26 cellular contexts compared by ENCODE assay signal in genomic region chr9:3343671-3344070, GRCh38.
A peak's percentile ranks its signal among the peaks of the same experiment; 100 is the strongest.
DNase-seq lines count a peak whose midpoint lies in the region; ATAC-seq and TF ChIP-seq lines count a peak whose summit lies in the region.
"Had no signal": no experiment of that assay in that cellular context is flagged by ENCODE, and none has a peak within 500 bp of the region (broad histone marks: within the 10 kb centered on the region; RNA-seq: fewer than 3 reads in every experiment).

No MANE protein-coding gene starts in this region.

- no peaks in the 10 kb centered on the region for H3K27me3 Mint-ChIP-seq in activated CD8-positive, alpha-beta T cell treated with anti-CD3 and anti-CD28 coated beads, Interleukin-2, amount 10 ng/mL, durations not matched to agents 7 days and 5 days (ENCODE audit: low read depth)
- H3K27me3 Mint-ChIP-seq: CD4-positive, alpha-beta memory T cell had no signal

- no peaks in the 10 kb centered on the region for H3F3A ChIP-seq in PC-3 (ENCODE audit: low read length, unreplicated experiment)

- peak; percentile 22 for DNase-seq in DMS53 (lab: John Stamatoyannopoulos, UW)
- no peak for DNase-seq in DMS53 treated with DMSO at 0.1 percent for 48 hours (lab: John Stamatoyannopoulos, UW; ENCODE audit: unreplicated experiment)
- peak; percentile 1 for DNase-seq in PC-3
- DNase-seq in foreskin fibroblast, result peak; percentile 19 to 46
- peak; percentile 13 for DNase-seq in renal cortical epithelial cell (ENCODE audit: low read depth)
- DNase-seq in esophagus squamous epithelium (lab: John Stamatoyannopoulos, UW), result no peak
- no peak for DNase-seq in AG08396 (ENCODE audit: low spot score)
- no peak for DNase-seq in activated CD8-positive, alpha-beta T cell treated with anti-CD3 and anti-CD28 coated beads, Interleukin-2, amount 10 ng/mL, durations not matched to agents 7 days and 5 days
- DNase-seq: ACHN; Caco-2; CD4-positive, alpha-beta memory T cell; DMS 273 treated with DMSO at 0.1 percent for 48 hours; H9; KBM-7; NCI-H1105 treated with DMSO at 0.1 percent for 48 hours; NCI-H187; NCI-H2107; NCI-H2227 treated with DMSO at 0.1 percent for 48 hours; NCI-H510A; NCI-H82; Peyer's patch; T-helper 1 cell had no signal

- H2AFZ ChIP-seq in PC-3 (ENCODE audit: low read length), result no peak overlapping the region

- H3K27ac Mint-ChIP-seq in activated CD8-positive, alpha-beta T cell treated with anti-CD3 and anti-CD28 coated beads, Interleukin-2, amount 10 ng/mL, durations not matched to agents 7 days and 5 days, result no peak overlapping the region
- H3K27ac Mint-ChIP-seq: CD4-positive, alpha-beta memory T cell; H9 had no signal

- no peak for TF ChIP-seq CTCF in PC-3 (conservative IDR thresholded peaks at IDR 0.05; ENCODE audit: low read depth, low read length)
- no peak for TF ChIP-seq CTCF in foreskin fibroblast (IDR thresholded peaks at IDR 0.05; ENCODE audit: low read depth, low read length)
- TF ChIP-seq CTCF in esophagus squamous epithelium (IDR thresholded peaks at IDR 0.05), result no peak

- H4K20me1 ChIP-seq in PC-3 (ENCODE audit: low read length), result no peaks in the 10 kb centered on the region
- H4K20me1 ChIP-seq: BLaER1 treated with 17β-estradiol and CSF1 and Interleukin-3, amounts not matched to agents 10 nM and 100 nM had no signal

- H3K4me3 Mint-ChIP-seq in activated CD8-positive, alpha-beta T cell treated with anti-CD3 and anti-CD28 coated beads, Interleukin-2, amount 10 ng/mL, durations not matched to agents 7 days and 5 days, result no peak overlapping the region
- H3K4me3 Mint-ChIP-seq: CD4-positive, alpha-beta memory T cell; H9 had no signal

- H3K4me1 ChIP-seq in PC-3 (ENCODE audit: insufficient read depth, low read length) (peaks cover 7% of the 10 kb centered on the region; the same call in 1 of the 2 replicates), esophagus squamous epithelium (no peaks in the 10 kb centered on the region)
- H3K4me1 ChIP-seq: Caco-2, Peyer's patch, SJSA1 had no signal

- BruUV-seq in PC-3 (replicated peaks; lab: Mats Ljungman, UMichigan), result no TSS peak

- CTCF ChIA-PET in PC-3 (lab: Charles Lee), result no interaction called here
- CTCF ChIA-PET in activated CD8-positive, alpha-beta T cell treated with anti-CD3 and anti-CD28 coated beads, Interleukin-2, amount 10 ng/mL, durations not matched to agents 7 days and 5 days (lab: Charles Lee), result no interaction called here

- no peaks in the 10 kb centered on the region for H3K4me1 Mint-ChIP-seq in activated CD8-positive, alpha-beta T cell treated with anti-CD3 and anti-CD28 coated beads, Interleukin-2, amount 10 ng/mL, durations not matched to agents 7 days and 5 days (ENCODE audit: low read depth)
- H3K4me1 Mint-ChIP-seq: H9 had no signal

- no peak overlapping the region for H3K4me3 ChIP-seq in PC-3 (ENCODE audit: low read length)
- H3K4me3 ChIP-seq in foreskin fibroblast (ENCODE audit: low read depth in 1 of 2, low read length in 2 of 2), result no peak overlapping the region
- no peak overlapping the region for H3K4me3 ChIP-seq in esophagus squamous epithelium
- H3K4me3 ChIP-seq: BLaER1 treated with 17β-estradiol and CSF1 and Interleukin-3, amounts not matched to agents 10 nM and 100 nM; Peyer's patch; SJSA1 had no signal

- H3K36me3 Mint-ChIP-seq in activated CD8-positive, alpha-beta T cell treated with anti-CD3 and anti-CD28 coated beads, Interleukin-2, amount 10 ng/mL, durations not matched to agents 7 days and 5 days (ENCODE audit: low read depth), result peaks cover 5% of the 10 kb centered on the region

- H3K36me3 ChIP-seq in PC-3 (ENCODE audit: low read depth, low read length) (no peaks in the 10 kb centered on the region), esophagus squamous epithelium (no peaks in the 10 kb centered on the region)
- H3K36me3 ChIP-seq: Peyer's patch, SJSA1 had no signal

- H3K4me2 ChIP-seq in PC-3 (ENCODE audit: low read length), result no peak overlapping the region
- H3K4me2 ChIP-seq: BLaER1 treated with 17β-estradiol and CSF1 and Interleukin-3, amounts not matched to agents 10 nM and 100 nM had no signal

- no peak for ATAC-seq in PC-3
- no peak for ATAC-seq in activated CD8-positive, alpha-beta T cell treated with anti-CD3 and anti-CD28 coated beads, Interleukin-2, amount 10 ng/mL, durations not matched to agents 7 days and 5 days
- ATAC-seq: Right ventricle myocardium inferior had no signal

- no peak overlapping the region for H3K9ac ChIP-seq in PC-3 (ENCODE audit: low read length)
- H3K9ac ChIP-seq: BLaER1 treated with 17β-estradiol and CSF1 and Interleukin-3, amounts not matched to agents 10 nM and 100 nM had no signal

- H3K27me3 ChIP-seq in PC-3 (ENCODE audit: low read length), result no peaks in the 10 kb centered on the region
- H3K27me3 ChIP-seq in esophagus squamous epithelium, result no peaks in the 10 kb centered on the region
- H3K27me3 ChIP-seq: BLaER1 treated with 17β-estradiol and CSF1 and Interleukin-3, amounts not matched to agents 10 nM and 100 nM; Peyer's patch; SJSA1 had no signal

- intact Hi-C loops in PC-3 (cut with micrococcal nuclease), result no loop called here
- intact Hi-C loops in esophagus squamous epithelium (cut with DNase I), result no loop called here

- no peaks in the 10 kb centered on the region for H3K9me3 ChIP-seq in PC-3 (ENCODE audit: low read length)
- H3K9me3 ChIP-seq in esophagus squamous epithelium, result no peaks in the 10 kb centered on the region
- H3K9me3 ChIP-seq: Caco-2, Peyer's patch, SJSA1 had no signal

- peaks cover 5% of the 10 kb centered on the region for H3K9me3 Mint-ChIP-seq in activated CD8-positive, alpha-beta T cell treated with anti-CD3 and anti-CD28 coated beads, Interleukin-2, amount 10 ng/mL, durations not matched to agents 7 days and 5 days (ENCODE audit: insufficient read depth)

- H3K9me2 ChIP-seq in PC-3 (replicated peaks; ENCODE audit: low read length), result no peaks in the 10 kb centered on the region

- H3K27ac ChIP-seq in PC-3 (ENCODE audit: low read length), result no peak overlapping the region
- no peak overlapping the region for H3K27ac ChIP-seq in esophagus squamous epithelium
- H3K27ac ChIP-seq: 22Rv1; BLaER1 treated with 17β-estradiol and CSF1 and Interleukin-3, amounts not matched to agents 10 nM and 100 nM; Peyer's patch; SJSA1 had no signal

- POLR2A ChIA-PET in PC-3 (lab: Charles Lee; ENCODE audit: unreplicated experiment), result no interaction called here
- POLR2A ChIA-PET in activated CD8-positive, alpha-beta T cell treated with anti-CD3 and anti-CD28 coated beads, Interleukin-2, amount 10 ng/mL, durations not matched to agents 7 days and 5 days (lab: Charles Lee), result no interaction called here

- no peak for TF ChIP-seq POLR2A in esophagus squamous epithelium (IDR thresholded peaks at IDR 0.05)

- no peaks in the 10 kb centered on the region for H3K79me2 ChIP-seq in PC-3 (ENCODE audit: low read length)

Comparison
In these comparisons a context has a peak if more than half of its experiments do, and no peak if none do; other contexts are left out.
1. DNase-seq: peak in DMS53 (single experiment), PC-3 (single experiment), foreskin fibroblast (2 of 2) and renal cortical epithelial cell (single experiment); none in DMS53 treated with DMSO at 0.1 percent for 48 hours (single experiment), esophagus squamous epithelium (single experiment), AG08396 (single experiment) and activated CD8-positive, alpha-beta T cell treated with anti-CD3 and anti-CD28 coated beads, Interleukin-2, amount 10 ng/mL, durations not matched to agents 7 days and 5 days (single experiment).